In the genomic region with DNA sequence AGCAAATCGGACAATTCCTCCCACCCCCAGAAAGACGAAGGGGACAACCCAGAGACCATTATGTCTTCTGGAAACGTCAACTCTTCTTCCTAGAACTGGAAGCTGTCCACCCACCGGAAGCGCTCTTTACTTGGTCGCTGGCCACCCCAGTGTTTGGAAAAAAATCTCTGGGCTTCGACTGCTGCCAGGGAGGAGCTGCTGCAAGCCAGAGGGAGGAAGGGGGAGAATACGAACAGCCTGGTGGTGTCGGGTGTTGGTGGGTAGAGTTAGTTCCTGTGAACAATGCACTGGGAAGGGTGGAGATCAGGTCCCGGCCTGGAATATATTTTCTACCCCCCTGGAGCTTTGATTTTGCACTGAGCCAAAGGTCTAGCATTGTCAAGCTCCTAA, we compare ENCODE assay signal across 12 cellular contexts. TPM values are rescaled to one million over a fixed set of nuclear protein-coding genes. Genes with fewer than 3 reads are reported as not detected.
DNase-seq lines count a peak whose midpoint lies in the region; ATAC-seq and TF ChIP-seq lines count a peak whose summit lies in the region.
"Had no signal": no experiment of that assay in that cellular context is flagged by ENCODE, and none has a peak within 500 bp of the region (broad histone marks: within the 10 kb centered on the region; RNA-seq: fewer than 3 reads in every experiment).

No MANE protein-coding gene starts in this region.

- H3K27me3 ChIP-seq in BLaER1 treated with 17β-estradiol and CSF1 and Interleukin-3, amounts not matched to agents 10 nM and 100 nM, result peaks cover 0 to 36% (median 33%) of the 10 kb centered on the region in 11 experiments; a peak in 20 of 22 replicates
- H3K27me3 ChIP-seq: foreskin keratinocyte had no signal

- H3K4me3 ChIP-seq in BLaER1 treated with 17β-estradiol and CSF1 and Interleukin-3, amounts not matched to agents 10 nM and 100 nM, result no peak overlapping the region

- H3K27ac Mint-ChIP-seq in natural killer cell, result peak overlapping the region; percentile 91 to 96

- peak overlapping the region in 9 of 11 experiments; percentile 6 to 97 (median 88); a peak in 11 of 22 replicates for H3K4me2 ChIP-seq in BLaER1 treated with 17β-estradiol and CSF1 and Interleukin-3, amounts not matched to agents 10 nM and 100 nM
- H3K4me2 ChIP-seq: KMS-11 had no signal

- peaks cover 0 to 34% (median 10%) of the 10 kb centered on the region in 11 experiments; a peak in 8 of 22 replicates for H4K20me1 ChIP-seq in BLaER1 treated with 17β-estradiol and CSF1 and Interleukin-3, amounts not matched to agents 10 nM and 100 nM

- H3K4me1 ChIP-seq in BLaER1 treated with 17β-estradiol and CSF1 and Interleukin-3, amounts not matched to agents 10 nM and 100 nM, result peaks cover 30 to 54% (median 42%) of the 10 kb centered on the region in 10 experiments
- H3K4me1 ChIP-seq: foreskin keratinocyte had no signal

- ATAC-seq in natural killer cell (no peak), HG03571 (IDR thresholded peaks at IDR 0.05; ENCODE audit: unreplicated experiment) (no peak)
- ATAC-seq: foreskin keratinocyte had no signal

- peaks cover 77 to 86% of the 10 kb centered on the region in 2 donors for H3K4me1 Mint-ChIP-seq in natural killer cell

- DNase-seq in dermis blood vessel endothelial cell (peak; percentile 74), natural killer cell (no peak), NCI-H524 (lab: John Stamatoyannopoulos, UW) (no peak), NCI-H1694 (lab: John Stamatoyannopoulos, UW) (no peak), GOT3 (lab: John Stamatoyannopoulos, UW) (no peak)
- DNase-seq: foreskin keratinocyte, NCI-H2029 treated with DMSO at 0.1 percent for 48 hours, SW 1271 had no signal

- H3K27me3 Mint-ChIP-seq in natural killer cell (ENCODE audit: low read depth in 2 of 2), result no peaks in the 10 kb centered on the region

- H3K9me3 ChIP-seq in BLaER1 treated with 17β-estradiol and CSF1 and Interleukin-3, amounts not matched to agents 10 nM and 100 nM (replicated peaks in 1 of 11), result peaks cover 0 to 7% (median 0%) of the 10 kb centered on the region in 11 experiments; a peak in 2 of 22 replicates
- H3K9me3 ChIP-seq in KOPT-K1 (ENCODE audit: insufficient read depth, low read length, poor library complexity, severe bottlenecking), result no peaks in the 10 kb centered on the region

- peaks cover 10 to 50% (median 33%) of the 10 kb centered on the region in 11 experiments for H3K36me3 ChIP-seq in BLaER1 treated with 17β-estradiol and CSF1 and Interleukin-3, amounts not matched to agents 10 nM and 100 nM
- peaks cover 52% of the 10 kb centered on the region for H3K36me3 ChIP-seq in KOPT-K1 (ENCODE audit: insufficient read depth, low read length)

- peak overlapping the region; percentile 98 for H3K4me3 Mint-ChIP-seq in natural killer cell

- H3K9ac ChIP-seq in BLaER1 treated with 17β-estradiol and CSF1 and Interleukin-3, amounts not matched to agents 10 nM and 100 nM, result no peak overlapping the region
- H3K9ac ChIP-seq: KMS-11 had no signal

- TF ChIP-seq CTCF in natural killer cell (IDR thresholded peaks at IDR 0.05), result no peak

- intact Hi-C loops in natural killer cell (cut with micrococcal nuclease), result no loop called here

- no peak overlapping the region for H3K27ac ChIP-seq in BLaER1 treated with 17β-estradiol and CSF1 and Interleukin-3, amounts not matched to agents 10 nM and 100 nM
- peak overlapping the region; percentile 89 for H3K27ac ChIP-seq in KOPT-K1 (ENCODE audit: low read depth, low read length, poor library complexity, severe bottlenecking)
- H3K27ac ChIP-seq: foreskin keratinocyte, KMS-11 had no signal

- no peaks in the 10 kb centered on the region for H3K9me3 Mint-ChIP-seq in natural killer cell

- peaks cover 36% of the 10 kb centered on the region for H3K36me3 Mint-ChIP-seq in natural killer cell

RNA-seq across cellular contexts. Expression of a gene that starts 3.2 kb away (rescaled TPM):
- total RNA-seq in dermis blood vessel endothelial cell (311 and 394 TPM in 2 replicates), natural killer cell (100 to 1,000 TPM in 1 of 3 donors, 10 to 100 TPM in 2; 33.5 to 114 (median 80.2) TPM)
